8 cellular contexts compared by ENCODE assay signal in genomic region chr9:84670106-84670800, GRCh38. TPM values are rescaled to one million over a fixed set of nuclear protein-coding genes. Genes with fewer than 3 reads are reported as not detected.
DNase-seq lines count a peak whose midpoint lies in the region; ATAC-seq and TF ChIP-seq lines count a peak whose summit lies in the region.

No MANE protein-coding gene starts in this region.

- H3K4me1 Mint-ChIP-seq in activated CD4-positive, alpha-beta memory T cell treated with anti-CD3 and anti-CD28 coated beads for 36 hours (ENCODE audit: low read depth) = peaks cover 20% of the 10 kb centered on the region

- intact Hi-C loops in activated CD4-positive, alpha-beta memory T cell treated with anti-CD3 and anti-CD28 coated beads for 36 hours (cut with micrococcal nuclease) = no loop called here

- H3K36me3 Mint-ChIP-seq in activated CD4-positive, alpha-beta memory T cell treated with anti-CD3 and anti-CD28 coated beads for 36 hours = no peaks in the 10 kb centered on the region

- TF ChIP-seq CTCF in GM13977 (IDR thresholded peaks at IDR 0.05; ENCODE audit: extremely low read depth, insufficient read depth, missing control alignments) = no peak
- no peak for TF ChIP-seq CTCF in retinal pigment epithelial cell (conservative IDR thresholded peaks at IDR 0.05; ENCODE audit: low read depth, low read length)

- POLR2A ChIA-PET in activated CD4-positive, alpha-beta memory T cell treated with anti-CD3 and anti-CD28 coated beads for 36 hours (lab: Charles Lee) = no interaction called here

- peak overlapping the region; percentile 12 for H3K4me3 ChIP-seq in retinal pigment epithelial cell (ENCODE audit: low read length)

- no peaks in the 10 kb centered on the region for H3K9me3 Mint-ChIP-seq in activated CD4-positive, alpha-beta memory T cell treated with anti-CD3 and anti-CD28 coated beads for 36 hours

- H3K27ac Mint-ChIP-seq in activated CD4-positive, alpha-beta memory T cell treated with anti-CD3 and anti-CD28 coated beads for 36 hours = no peak overlapping the region

- in situ Hi-C loops in GM13977 (cut with MboI; ENCODE audit: low pct_unique_long_range_greater_than_20kb, low sequenced_read_pairs, unreplicated experiment) = no loop called here

- CTCF ChIA-PET in activated CD4-positive, alpha-beta memory T cell treated with anti-CD3 and anti-CD28 coated beads for 36 hours (lab: Charles Lee) = interaction anchor here (2.2 kb wide), 1 partner anchor 111 kb away, joined by 5 read pairs; no protein-coding TSS in a partner anchor

- peak; percentile 42 for DNase-seq in GM13977 (ENCODE audit: low spot score)
- DNase-seq in activated CD4-positive, alpha-beta memory T cell treated with anti-CD3 and anti-CD28 coated beads for 36 hours = no peak
- peak; percentile 20 for DNase-seq in hepatic stellate cell (ENCODE audit: low spot score)
- no peak for DNase-seq in retinal pigment epithelial cell (ENCODE audit: low read depth)
- DNase-seq in H4 (ENCODE audit: low spot score) = no peak
- no peak for DNase-seq in NCI-H2029 (lab: John Stamatoyannopoulos, UW)
- DNase-seq in NCI-H510A treated with DMSO at 0.1 percent for 48 hours (lab: John Stamatoyannopoulos, UW) = no peak

- H3K27me3 Mint-ChIP-seq in activated CD4-positive, alpha-beta memory T cell treated with anti-CD3 and anti-CD28 coated beads for 36 hours = peaks cover 43% of the 10 kb centered on the region

- no peak for ATAC-seq in HG03135 (IDR thresholded peaks at IDR 0.05; ENCODE audit: unreplicated experiment)

- peak overlapping the region; percentile 38 for H3K4me3 Mint-ChIP-seq in activated CD4-positive, alpha-beta memory T cell treated with anti-CD3 and anti-CD28 coated beads for 36 hours

RNA-seq across cellular contexts. Expression of gene NTRK2, which starts 0.7 kb away (rescaled TPM):
- total RNA-seq in activated CD4-positive, alpha-beta memory T cell treated with anti-CD3 and anti-CD28 coated beads for 36 hours = under 1 TPM; 0.45 to 0.65 TPM
- 0.10 and 0.39 TPM in 2 replicates for total RNA-seq in H4 (2014; rRNA removed; shearing (Covaris generic))

Comparison
In these comparisons a context has a peak if more than half of its experiments do, and no peak if none do; other contexts are left out.
1. DNase-seq: peak in GM13977 (single experiment) and hepatic stellate cell (single experiment); none in activated CD4-positive, alpha-beta memory T cell treated with anti-CD3 and anti-CD28 coated beads for 36 hours (single experiment), retinal pigment epithelial cell (single experiment), H4 (single experiment), NCI-H2029 (single experiment) and NCI-H510A treated with DMSO at 0.1 percent for 48 hours (single experiment).